In the genomic region with DNA sequence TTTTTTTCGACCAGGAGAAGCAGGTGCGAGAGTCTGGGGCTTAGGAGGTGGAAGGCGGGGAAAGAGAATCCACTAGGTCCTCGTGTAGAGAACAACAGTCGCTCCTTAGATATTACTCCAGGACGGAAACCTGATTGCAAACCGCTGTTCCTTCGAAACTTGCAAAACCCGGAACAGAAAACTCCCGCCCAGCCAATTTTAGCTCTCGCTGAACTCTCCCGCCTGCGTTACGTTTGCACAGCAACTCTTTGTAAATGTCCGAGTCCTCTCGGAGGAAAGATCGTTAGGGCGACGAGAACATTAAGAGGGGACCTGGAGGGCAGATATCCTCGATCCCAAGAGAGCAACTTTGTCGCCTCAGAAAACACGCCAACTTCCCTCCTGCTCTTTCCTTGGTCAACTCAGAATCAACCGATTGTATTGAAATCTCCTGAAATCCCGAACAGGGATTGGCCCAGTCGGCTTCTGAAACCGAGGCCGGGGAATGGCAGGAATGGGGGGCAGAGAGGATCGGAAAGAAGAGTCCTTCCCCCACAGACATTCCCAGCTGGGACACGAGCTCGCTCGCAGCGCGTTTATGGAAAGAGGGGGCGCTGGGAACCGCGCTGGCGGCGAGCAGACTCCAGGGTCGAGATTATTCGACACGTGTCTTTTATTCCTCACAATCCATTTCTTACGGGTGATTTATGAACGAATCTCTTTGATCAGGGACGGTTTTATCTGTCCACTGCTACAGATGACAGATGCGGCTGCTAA, we compare ENCODE assay signal across 10 cellular contexts. TPM values are rescaled to one million over a fixed set of nuclear protein-coding genes. Genes with fewer than 3 reads are reported as not detected.
DNase-seq lines count a peak whose midpoint lies in the region; ATAC-seq and TF ChIP-seq lines count a peak whose summit lies in the region.
"Had no signal": no experiment of that assay in that cellular context is flagged by ENCODE, and none has a peak within 500 bp of the region (broad histone marks: within the 10 kb centered on the region; RNA-seq: fewer than 3 reads in every experiment).

No MANE protein-coding gene starts in this region.

- H3K36me3 ChIP-seq in MG63 (no peaks in the 10 kb centered on the region), ectodermal cell (ENCODE audit: control insufficient read depth, insufficient read depth, low read length) (no peaks in the 10 kb centered on the region), mucosa of rectum (ENCODE audit: control insufficient read depth in 2 of 2, insufficient read depth in 2 of 2, low read length in 2 of 2) (no peaks in the 10 kb centered on the region)

- no peak for DNase-seq in AG04449 (ENCODE audit: low read depth, low spot score)
- peak; percentile 43 for DNase-seq in MG63
- DNase-seq in erythroblast (lab: John Stamatoyannopoulos, UW) = no peak
- DNase-seq in DMS153 treated with DMSO at 0.1 percent for 48 hours (lab: John Stamatoyannopoulos, UW; ENCODE audit: unreplicated experiment) = no peak
- DNase-seq: NCI-H446 had no signal

- H3K9me3 ChIP-seq in MG63 (no peaks in the 10 kb centered on the region), ectodermal cell (ENCODE audit: control insufficient read depth, low read length) (no peaks in the 10 kb centered on the region), mucosa of rectum (ENCODE audit: control insufficient read depth in 2 of 2, low read length in 2 of 2) (no peaks in the 10 kb centered on the region)

- no peak for ATAC-seq in GM19397 (IDR thresholded peaks at IDR 0.05; ENCODE audit: unreplicated experiment)
- ATAC-seq in GM19452 (IDR thresholded peaks at IDR 0.05; ENCODE audit: unreplicated experiment) = no peak

- H3K4me3 ChIP-seq in AG04449 (ENCODE audit: low read depth, low read length) (peak overlapping the region; percentile 57), MG63 (peak overlapping the region; percentile 39), ectodermal cell (ENCODE audit: insufficient read depth, low read depth, low read length) (peak overlapping the region; percentile 26), mucosa of rectum (ENCODE audit: low read length in 2 of 2) (peak overlapping the region; percentile 41 to 71)

- no peak for TF ChIP-seq POLR2A in erythroblast (IDR thresholded peaks at IDR 0.05; ENCODE audit: low read length)

- no peak overlapping the region for H3K27ac ChIP-seq in ectodermal cell (ENCODE audit: insufficient read depth, low read depth, low read length, poor library complexity, severe bottlenecking)
- H3K27ac ChIP-seq in mucosa of rectum (ENCODE audit: low read depth in 2 of 2, low read length in 2 of 2) = no peak overlapping the region
- H3K27ac ChIP-seq: epithelial cell of prostate had no signal

- CTCF ChIA-PET in AG04449 (lab: Yijun Ruan, JAX) = interaction anchor here (0.7 to 2.4 kb wide), 5 partner anchors 15 to 444 kb away, joined by 3 to 8 read pairs (median 4); no protein-coding TSS in a partner anchor

- peaks cover 9% of the 10 kb centered on the region; the same call in 1 of the 2 replicates for H3K27me3 ChIP-seq in MG63
- H3K27me3 ChIP-seq in ectodermal cell (ENCODE audit: control insufficient read depth, insufficient read depth, low read length, poor library complexity, severe bottlenecking) = peaks cover 89% of the 10 kb centered on the region
- H3K27me3 ChIP-seq in mucosa of rectum (ENCODE audit: control insufficient read depth in 2 of 2, insufficient read depth in 2 of 2, low read length in 2 of 2) = peaks cover 50 to 60% of the 10 kb centered on the region in 2 donors

- no peak overlapping the region for H3K9ac ChIP-seq in mucosa of rectum (ENCODE audit: low read depth in 1 of 2, low read length in 2 of 2)

- WGBS in ectodermal cell, 2 experiments = 0% methylated on average over 45 of the region's 45 CpGs

- POLR2A ChIA-PET in AG04449 (lab: Yijun Ruan, JAX) = interaction anchor here (0.8 to 5.9 kb wide), 3 partner anchors 10 to 414 kb away, joined by 3 to 45 read pairs (median 4); a partner anchor contains a TSS

- TF ChIP-seq CTCF in AG04449 (IDR thresholded peaks at IDR 0.05; ENCODE audit: insufficient read depth, low read length, missing control alignments) = no peak

- H3K4me1 ChIP-seq in ectodermal cell (ENCODE audit: control insufficient read depth, insufficient read depth, low read length) = peaks cover 15% of the 10 kb centered on the region
- H3K4me1 ChIP-seq in mucosa of rectum (ENCODE audit: control insufficient read depth in 2 of 2, insufficient read depth in 2 of 2, low read length in 2 of 2) = peaks cover 0 to 3% of the 10 kb centered on the region in 2 donors

RNA-seq across cellular contexts. Expression of a gene that starts 9.9 kb away (rescaled TPM):
- 8.9 and 22.8 TPM in 2 replicates for total RNA-seq in MG63 (2014; rRNA removed; shearing (Covaris generic); ENCODE audit: low replicate concordance)
- 0.72 TPM for polyA plus RNA-seq in ectodermal cell (2013, experiment 1 of 4)
- polyA plus RNA-seq in ectodermal cell (2013, experiment 2 of 4) = 0.68 TPM
- polyA plus RNA-seq in ectodermal cell (2013, experiment 3 of 4) = 2.2 TPM
- polyA plus RNA-seq in ectodermal cell (2013, experiment 4 of 4) = 2.8 TPM

RNA-seq across cellular contexts. Expression of a gene that starts 37.7 kb away (rescaled TPM):
- total RNA-seq in MG63 (2014; rRNA removed; shearing (Covaris generic); ENCODE audit: low replicate concordance) = not detected in 2 replicates
- polyA plus RNA-seq in ectodermal cell (2013, experiment 1 of 4) = not detected
- not detected for polyA plus RNA-seq in ectodermal cell (2013, experiment 2 of 4)
- polyA plus RNA-seq in ectodermal cell (2013, experiment 3 of 4) = not detected
- polyA plus RNA-seq in ectodermal cell (2013, experiment 4 of 4) = not detected
